Comparison of ENCODE assay signal across 17 cellular contexts in the genomic region with DNA sequence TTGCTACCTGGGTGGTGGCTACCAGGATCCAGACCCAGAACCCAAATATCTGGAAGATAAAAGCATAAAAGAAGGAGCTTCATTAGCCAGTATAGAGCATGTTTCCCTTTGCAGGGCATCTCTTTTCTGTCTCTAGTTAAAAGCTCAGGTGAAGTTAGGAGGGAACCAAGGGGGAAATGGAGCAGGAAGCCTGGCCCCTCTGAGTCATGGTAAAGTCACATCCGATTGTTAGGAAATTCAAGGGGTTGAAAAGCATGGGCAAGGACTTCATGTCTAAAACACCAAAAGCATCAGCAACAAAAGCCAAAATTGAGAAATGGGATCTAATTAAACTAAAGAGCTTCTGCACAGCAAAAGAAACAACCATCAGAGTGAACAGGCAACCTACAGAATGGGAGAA.
"Had no signal": no experiment of that assay in that cellular context is flagged by ENCODE, and none has a peak within 500 bp of the region (broad histone marks: within the 10 kb centered on the region; RNA-seq: fewer than 3 reads in every experiment).

No MANE protein-coding gene starts in this region.

- H3K27me3 ChIP-seq: hepatocyte, pancreas, testis, upper lobe of left lung had no signal

- H3K4me3 ChIP-seq: hepatocyte, mucosa of descending colon, pancreas, stomach, testis, upper lobe of left lung had no signal

- H3K36me3 Mint-ChIP-seq: activated naive CD8-positive, alpha-beta T cell treated with anti-CD3 and anti-CD28 coated beads, Interleukin-2, amount 10 ng/mL, durations not matched to agents 7 days and 5 days; brain had no signal

- H3K27ac Mint-ChIP-seq: activated CD4-positive, alpha-beta T cell treated with anti-CD3 and anti-CD28 coated beads, Interleukin-2, amount 10 ng/mL, durations not matched to agents 24 days and 14 days; activated naive CD8-positive, alpha-beta T cell treated with anti-CD3 and anti-CD28 coated beads, Interleukin-2, amount 10 ng/mL, durations not matched to agents 7 days and 5 days; brain; naive thymus-derived CD4-positive, alpha-beta T cell had no signal

- H3K27me3 Mint-ChIP-seq: activated CD4-positive, alpha-beta T cell treated with anti-CD3 and anti-CD28 coated beads, Interleukin-2, amount 10 ng/mL, durations not matched to agents 24 days and 14 days had no signal

- H3K4me1 Mint-ChIP-seq: activated CD4-positive, alpha-beta T cell treated with anti-CD3 and anti-CD28 coated beads, Interleukin-2, amount 10 ng/mL, durations not matched to agents 24 days and 14 days; activated naive CD8-positive, alpha-beta T cell treated with anti-CD3 and anti-CD28 coated beads, Interleukin-2, amount 10 ng/mL, durations not matched to agents 7 days and 5 days; brain; naive thymus-derived CD4-positive, alpha-beta T cell had no signal

- ATAC-seq: left lobe of liver; mucosa of descending colon; naive thymus-derived CD4-positive, alpha-beta T cell; pancreas; sciatic nerve had no signal

- H3K9me3 ChIP-seq: pancreas, testis had no signal

- H3K4me3 Mint-ChIP-seq: activated CD4-positive, alpha-beta T cell treated with anti-CD3 and anti-CD28 coated beads, Interleukin-2, amount 10 ng/mL, durations not matched to agents 24 days and 14 days; activated naive CD8-positive, alpha-beta T cell treated with anti-CD3 and anti-CD28 coated beads, Interleukin-2, amount 10 ng/mL, durations not matched to agents 7 days and 5 days; brain; naive thymus-derived CD4-positive, alpha-beta T cell had no signal

- H3K27ac ChIP-seq: hepatocyte, pancreas, stomach, testis, upper lobe of left lung had no signal

- DNase-seq: activated CD4-positive, alpha-beta T cell treated with anti-CD3 and anti-CD28 coated beads, Interleukin-2, amount 10 ng/mL, durations not matched to agents 24 days and 14 days; activated CD4-positive, CD25-positive, alpha-beta regulatory T cell; activated CD8-positive, alpha-beta memory T cell treated with anti-CD3 and anti-CD28 coated beads for 24 hours; activated naive CD4-positive, alpha-beta T cell; activated naive CD8-positive, alpha-beta T cell treated with anti-CD3 and anti-CD28 coated beads, Interleukin-2, amount 10 ng/mL, durations not matched to agents 7 days and 5 days; cerebellar nuclear complex; islet precursor cell; mucosa of descending colon; naive thymus-derived CD4-positive, alpha-beta T cell; pancreas; stomach; testis; upper lobe of left lung had no signal
